Comparison of ENCODE assay signal across 17 cellular contexts in the genomic region with DNA sequence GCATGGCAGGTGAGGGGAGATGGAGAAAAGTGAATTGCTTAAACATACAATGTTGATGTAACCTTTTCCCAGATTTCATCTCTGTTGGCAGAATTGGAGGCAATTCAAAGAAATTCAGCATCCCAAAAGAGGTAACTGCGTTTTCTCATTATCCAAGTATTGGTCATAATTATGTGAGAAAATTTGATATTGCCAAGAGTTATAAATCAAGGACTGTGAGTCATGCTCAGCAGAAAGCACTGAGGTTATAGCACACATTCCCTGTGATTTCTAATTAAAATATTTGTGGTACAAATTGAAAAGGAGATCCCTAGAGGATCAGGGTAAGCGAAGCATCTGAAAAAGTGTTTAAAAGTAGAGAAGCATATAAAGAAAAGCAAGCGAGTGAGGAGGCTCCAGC. TPM values are rescaled to one million over a fixed set of nuclear protein-coding genes. Genes with fewer than 3 reads are reported as not detected.
DNase-seq lines count a peak whose midpoint lies in the region; ATAC-seq, FAIRE-seq and TF ChIP-seq lines count a peak whose summit lies in the region.
"Had no signal": no experiment of that assay in that cellular context is flagged by ENCODE, and none has a peak within 500 bp of the region (broad histone marks: within the 10 kb centered on the region; RNA-seq: fewer than 3 reads in every experiment).

No MANE protein-coding gene starts in this region.

- peaks cover 6% of the 10 kb centered on the region for H3K4me1 Mint-ChIP-seq in stimulated activated effector memory CD8-positive, alpha-beta T cell treated with anti-CD3 and anti-CD28 coated beads, Interleukin-12 subunit alpha, Interleukin-12 subunit beta, amount 100 ng/mL, for 72 hours

- H3K36me3 Mint-ChIP-seq in stimulated activated effector memory CD8-positive, alpha-beta T cell treated with anti-CD3 and anti-CD28 coated beads, Interleukin-12 subunit alpha, Interleukin-12 subunit beta, amount 100 ng/mL, for 72 hours, result peaks cover 97% of the 10 kb centered on the region

- H3K9me3 Mint-ChIP-seq in stimulated activated effector memory CD8-positive, alpha-beta T cell treated with anti-CD3 and anti-CD28 coated beads, Interleukin-12 subunit alpha, Interleukin-12 subunit beta, amount 100 ng/mL, for 72 hours, result no peaks in the 10 kb centered on the region
- H3K9me3 Mint-ChIP-seq: activated CD4-positive, alpha-beta memory T cell treated with anti-CD3 and anti-CD28 coated beads for 36 hours; CD14-positive monocyte; stimulated activated naive CD8-positive, alpha-beta T cell treated with anti-CD3 and anti-CD28 coated beads, Interleukin-15, Interleukin-2, amounts not matched to agents 100 ng/mL and 50 ng/mL, for 24 hours had no signal

- intact Hi-C loops in thyroid gland (cut with DNase I), result no loop called here

- no peak overlapping the region for H3K4me3 ChIP-seq in thyroid gland (replicated peaks in 1 of 3)
- H3K4me3 ChIP-seq: hepatocyte, pancreas, PC-9 had no signal

- DNase-seq in Daoy (ENCODE audit: low read depth) (peak; percentile 79), kidney glomerular epithelial cell (lab: John Stamatoyannopoulos, UW) (peak; percentile 18), thyroid gland (no peak), H54 (ENCODE audit: insufficient read length, low spot score) (no peak)
- DNase-seq in stimulated activated effector memory CD8-positive, alpha-beta T cell treated with anti-CD3 and anti-CD28 coated beads, Interleukin-12 subunit alpha, Interleukin-12 subunit beta, amount 100 ng/mL, for 72 hours (ENCODE audit: low spot score in 2 of 2), result no peak
- DNase-seq: activated CD4-positive, alpha-beta memory T cell treated with anti-CD3 and anti-CD28 coated beads for 36 hours; erythroblast; NCI-H1694 treated with DMSO at 0.1 percent for 48 hours; NCI-H524; pancreas; PC-9 had no signal

- H3K27ac Mint-ChIP-seq in stimulated activated effector memory CD8-positive, alpha-beta T cell treated with anti-CD3 and anti-CD28 coated beads, Interleukin-12 subunit alpha, Interleukin-12 subunit beta, amount 100 ng/mL, for 72 hours, result peak overlapping the region; percentile 17
- H3K27ac Mint-ChIP-seq: activated CD4-positive, alpha-beta memory T cell treated with anti-CD3 and anti-CD28 coated beads for 36 hours; stimulated activated naive CD8-positive, alpha-beta T cell treated with anti-CD3 and anti-CD28 coated beads, Interleukin-15, Interleukin-2, amounts not matched to agents 100 ng/mL and 50 ng/mL, for 24 hours had no signal

- TF ChIP-seq CTCF in thyroid gland (IDR thresholded peaks at IDR 0.05), result no peak

- no peak overlapping the region for H3K4me3 Mint-ChIP-seq in stimulated activated effector memory CD8-positive, alpha-beta T cell treated with anti-CD3 and anti-CD28 coated beads, Interleukin-12 subunit alpha, Interleukin-12 subunit beta, amount 100 ng/mL, for 72 hours
- H3K4me3 Mint-ChIP-seq: activated CD4-positive, alpha-beta memory T cell treated with anti-CD3 and anti-CD28 coated beads for 36 hours; CD14-positive monocyte; stimulated activated naive CD8-positive, alpha-beta T cell treated with anti-CD3 and anti-CD28 coated beads, Interleukin-15, Interleukin-2, amounts not matched to agents 100 ng/mL and 50 ng/mL, for 24 hours had no signal

- peak; percentile 50 for ATAC-seq in SK-N-SH treated with all-trans-retinoic acid at 6 μM for 48 hours
- ATAC-seq in stimulated activated effector memory CD8-positive, alpha-beta T cell treated with anti-CD3 and anti-CD28 coated beads, Interleukin-12 subunit alpha, Interleukin-12 subunit beta, amount 100 ng/mL, for 72 hours, result no peak
- no peak for ATAC-seq in GM19023 (IDR thresholded peaks at IDR 0.05; ENCODE audit: unreplicated experiment)
- no peak for ATAC-seq in GM18870 (IDR thresholded peaks at IDR 0.05; ENCODE audit: unreplicated experiment)
- ATAC-seq: pancreas had no signal

- peak overlapping the region in 1 of 3 donors; percentile 80 for H3K27ac ChIP-seq in thyroid gland
- H3K27ac ChIP-seq: hepatocyte, pancreas, PC-9 had no signal

- no peak for FAIRE-seq in H54 (lab: Jason Lieb, UNC)
- FAIRE-seq: pancreas had no signal

- TF ChIP-seq POLR2A in thyroid gland (IDR thresholded peaks at IDR 0.05) (no peak), H54 (IDR thresholded peaks at IDR 0.05; ENCODE audit: low read depth, low read length) (no peak)

- H3K27me3 ChIP-seq in thyroid gland, result no peaks in the 10 kb centered on the region
- H3K27me3 ChIP-seq: hepatocyte, pancreas had no signal

- WGBS in thyroid gland, 2 donors, result 89 to 98% methylated on average over 3 of the region's 3 CpGs

- H3K4me1 ChIP-seq in thyroid gland, result peaks cover 33 to 43% of the 10 kb centered on the region in 2 donors

- no peaks in the 10 kb centered on the region for H3K9me3 ChIP-seq in thyroid gland
- H3K9me3 ChIP-seq: pancreas had no signal

- H3K36me3 ChIP-seq in thyroid gland, result no peaks in the 10 kb centered on the region
- H3K36me3 ChIP-seq: pancreas had no signal

TF ChIP-seq in SK-N-SH treated with all-trans-retinoic acid at 6 μM for 48 hours, 23 proteins besides CTCF, POLR2A, EP300 and RAD21:
- TF ChIP-seq ZNF8 (CRISPR knock-in tag; IDR thresholded peaks at IDR 0.05) (no peak), ISL1 (CRISPR knock-in tag; IDR thresholded peaks at IDR 0.05) (peak; percentile 90), SNAI2 (CRISPR knock-in tag; IDR thresholded peaks at IDR 0.05) (no peak), ZC3H10 (CRISPR knock-in tag; IDR thresholded peaks at IDR 0.05) (peak; percentile 96), ZNF565 (CRISPR knock-in tag; conservative IDR thresholded peaks at IDR 0.05; ENCODE audit: low read depth) (no peak), PPARA (CRISPR knock-in tag; IDR thresholded peaks at IDR 0.05; ENCODE audit: borderline replicate concordance) (no peak), TOX (CRISPR knock-in tag; IDR thresholded peaks at IDR 0.05; ENCODE audit: borderline replicate concordance) (peak; percentile 19; the same call in 1 of the 2 replicates), BACH2 (CRISPR knock-in tag; IDR thresholded peaks at IDR 0.05; ENCODE audit: borderline replicate concordance) (no peak)
- TF ChIP-seq, protein P1, sequence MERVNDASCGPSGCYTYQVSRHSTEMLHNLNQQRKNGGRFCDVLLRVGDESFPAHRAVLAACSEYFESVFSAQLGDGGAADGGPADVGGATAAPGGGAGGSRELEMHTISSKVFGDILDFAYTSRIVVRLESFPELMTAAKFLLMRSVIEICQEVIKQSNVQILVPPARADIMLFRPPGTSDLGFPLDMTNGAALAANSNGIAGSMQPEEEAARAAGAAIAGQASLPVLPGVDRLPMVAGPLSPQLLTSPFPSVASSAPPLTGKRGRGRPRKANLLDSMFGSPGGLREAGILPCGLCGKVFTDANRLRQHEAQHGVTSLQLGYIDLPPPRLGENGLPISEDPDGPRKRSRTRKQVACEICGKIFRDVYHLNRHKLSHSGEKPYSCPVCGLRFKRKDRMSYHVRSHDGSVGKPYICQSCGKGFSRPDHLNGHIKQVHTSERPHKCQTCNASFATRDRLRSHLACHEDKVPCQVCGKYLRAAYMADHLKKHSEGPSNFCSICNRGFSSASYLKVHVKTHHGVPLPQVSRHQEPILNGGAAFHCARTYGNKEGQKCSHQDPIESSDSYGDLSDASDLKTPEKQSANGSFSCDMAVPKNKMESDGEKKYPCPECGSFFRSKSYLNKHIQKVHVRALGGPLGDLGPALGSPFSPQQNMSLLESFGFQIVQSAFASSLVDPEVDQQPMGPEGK (CRISPR knock-in tag; IDR thresholded peaks at IDR 0.05; ENCODE audit: borderline replicate concordance), result peak; percentile 73; the same call in 1 of the 2 replicates

RNA-seq across cellular contexts. Expression of a gene that starts 26.3 kb away (rescaled TPM):
- 3.4 and 7.6 TPM in 2 replicates for total RNA-seq in Daoy (2014; rRNA removed; shearing (Covaris generic))
- 1 to 10 TPM; 5.1 to 7.3 (median 6.3) TPM for total RNA-seq in thyroid gland

RNA-seq across cellular contexts. Expression of a gene that starts 35.1 kb away (rescaled TPM):
- total RNA-seq in Daoy (2014; rRNA removed; shearing (Covaris generic)), result 58.7 and 75.6 TPM in 2 replicates
- 10 to 100 TPM in 3 of 4 donors, 1 to 10 TPM in 1; 6.0 to 32.3 (median 17.2) TPM for total RNA-seq in thyroid gland

Comparison
In these comparisons a context has a peak if more than half of its experiments do, and no peak if none do; other contexts are left out.
1. DNase-seq: peak in Daoy (single experiment) and kidney glomerular epithelial cell (single experiment); none in stimulated activated effector memory CD8-positive, alpha-beta T cell treated with anti-CD3 and anti-CD28 coated beads, Interleukin-12 subunit alpha, Interleukin-12 subunit beta, amount 100 ng/mL, for 72 hours (0 of 2), thyroid gland (0 of 2) and H54 (single experiment).